ENCODE assay signal across 3 cellular contexts in genomic region chr2:118244686-118245085, GRCh38.
"Had no signal": no experiment of that assay in that cellular context is flagged by ENCODE, and none has a peak within 500 bp of the region (broad histone marks: within the 10 kb centered on the region; RNA-seq: fewer than 3 reads in every experiment).

No MANE protein-coding gene starts in this region.

- DNase-seq: IMR-90, KBM-7, KG1 had no signal
